17 cellular contexts compared by ENCODE assay signal in the genomic region with DNA sequence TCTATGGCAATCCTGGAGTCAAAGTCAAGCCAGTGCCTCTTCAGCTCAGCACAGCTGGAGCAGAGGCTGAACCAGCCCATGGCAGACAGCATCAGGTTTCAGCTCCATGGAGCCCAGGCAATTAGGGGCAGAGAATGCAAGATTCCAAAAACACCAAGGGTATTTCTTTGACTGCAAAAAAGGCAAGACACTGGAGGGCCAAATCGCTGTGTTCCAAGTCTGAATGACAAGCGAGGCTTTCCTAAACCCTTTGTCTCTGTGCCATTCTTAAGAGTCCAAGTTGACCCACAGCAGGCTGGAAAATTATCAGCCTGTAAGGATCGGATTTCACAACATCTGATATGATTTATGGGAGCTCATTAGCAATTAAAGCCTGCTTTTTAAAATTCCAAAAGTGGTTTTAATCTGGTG. TPM values are rescaled to one million over a fixed set of nuclear protein-coding genes. Genes with fewer than 3 reads are reported as not detected.
A peak's percentile ranks its signal among the peaks of the same experiment; 100 is the strongest.
DNase-seq lines count a peak whose midpoint lies in the region; TF ChIP-seq lines count a peak whose summit lies in the region.
"Had no signal": no experiment of that assay in that cellular context is flagged by ENCODE, and none has a peak within 500 bp of the region (broad histone marks: within the 10 kb centered on the region; RNA-seq: fewer than 3 reads in every experiment).

No MANE protein-coding gene starts in this region.

- no peak overlapping the region for H2BK120ac ChIP-seq in mesendoderm (ENCODE audit: low read depth, low read length)

- no peak overlapping the region for H3K23ac ChIP-seq in mesendoderm (ENCODE audit: low read length)

- no peak overlapping the region for H2BK5ac ChIP-seq in mesendoderm (ENCODE audit: low read length)

- H3K27me3 ChIP-seq in HUES48 (ENCODE audit: control insufficient read depth, insufficient read depth, low read length) (no peaks in the 10 kb centered on the region), mesendoderm (ENCODE audit: insufficient read depth, low read length, poor library complexity) (no peaks in the 10 kb centered on the region), suprapubic skin (peaks cover 4% of the 10 kb centered on the region)
- H3K27me3 ChIP-seq: BLaER1 treated with 17β-estradiol and CSF1 and Interleukin-3, amounts not matched to agents 10 nM and 100 nM; thyroid gland had no signal

- no peak overlapping the region for H4K5ac ChIP-seq in mesendoderm (ENCODE audit: low read length)

- no peak overlapping the region for H3K27ac Mint-ChIP-seq in HFFc6
- H3K27ac Mint-ChIP-seq: activated T-helper 17 cell treated with anti-CD3 and anti-CD28 coated beads, Interleukin-2, amount 50 U/mL, for 72 hours had no signal

- WGBS in mesendoderm (ENCODE audit: extremely low coverage, insufficient coverage, low lambda C conversion rate), result no CpG with 5 or more reads among the region's 3 CpGs
- 27% methylated on average over 3 of the region's 3 CpGs for WGBS in suprapubic skin

- H3K27ac ChIP-seq in HUES48 (ENCODE audit: low read depth, low read length) (peak overlapping the region; percentile 56), VCaP (peak overlapping the region; percentile 88), mesendoderm (ENCODE audit: low read depth, low read length) (no peak overlapping the region), suprapubic skin (no peak overlapping the region)
- H3K27ac ChIP-seq: BLaER1 treated with 17β-estradiol and CSF1 and Interleukin-3, amounts not matched to agents 10 nM and 100 nM; thyroid gland had no signal

- DNase-seq in ELF-1 (ENCODE audit: low read depth, low spot score), result peak; percentile 42
- peak; percentile 18 for DNase-seq in mesendoderm
- DNase-seq in suprapubic skin (ENCODE audit: low spot score in 2 of 2), result no peak
- no peak for DNase-seq in effector CD4-positive, alpha-beta T cell
- no peak for DNase-seq in HFFc6
- DNase-seq: activated CD4-positive, CD25-positive, alpha-beta regulatory T cell; caudate nucleus; DND-41; NCI-H1694 treated with DMSO at 0.1 percent for 48 hours; SHP77; thyroid gland had no signal

- no peak overlapping the region for H3K18ac ChIP-seq in mesendoderm (ENCODE audit: low read length)

- no peak overlapping the region for H3K4me3 ChIP-seq in HUES48 (ENCODE audit: low read depth, low read length)
- no peak overlapping the region for H3K4me3 ChIP-seq in mesendoderm (ENCODE audit: low read length)
- no peak overlapping the region for H3K4me3 ChIP-seq in suprapubic skin
- H3K4me3 ChIP-seq: BLaER1 treated with 17β-estradiol and CSF1 and Interleukin-3, amounts not matched to agents 10 nM and 100 nM; thyroid gland had no signal

- H3K4ac ChIP-seq in mesendoderm (ENCODE audit: low read depth, low read length), result no peak overlapping the region

- TF ChIP-seq POLR2A in suprapubic skin (IDR thresholded peaks at IDR 0.05), result no peak

- H3K4me1 ChIP-seq in HUES48 (ENCODE audit: control insufficient read depth, insufficient read depth, low read length) (peaks cover 25% of the 10 kb centered on the region), mesendoderm (ENCODE audit: control insufficient read depth, low read depth, low read length) (no peaks in the 10 kb centered on the region), suprapubic skin (no peaks in the 10 kb centered on the region)
- H3K4me1 ChIP-seq: thyroid gland had no signal

- H3K9me3 ChIP-seq in HUES48 (ENCODE audit: control insufficient read depth, insufficient read depth, low read length) (no peaks in the 10 kb centered on the region), suprapubic skin (no peaks in the 10 kb centered on the region)
- H3K9me3 ChIP-seq: BLaER1 treated with 17β-estradiol and CSF1 and Interleukin-3, amounts not matched to agents 10 nM and 100 nM; thyroid gland had no signal

- no peak overlapping the region for H4K8ac ChIP-seq in mesendoderm (ENCODE audit: low read depth, low read length)

- no peak overlapping the region for H3K56ac ChIP-seq in mesendoderm (ENCODE audit: low read length)

- H2AK5ac ChIP-seq in mesendoderm (ENCODE audit: low read length), result no peak overlapping the region

- H3K27me3 Mint-ChIP-seq in HFFc6 (ENCODE audit: insufficient read depth), result peaks cover 4% of the 10 kb centered on the region

- H3K9ac ChIP-seq in HUES48 (ENCODE audit: low read depth, low read length) (no peak overlapping the region), mesendoderm (ENCODE audit: low read length) (no peak overlapping the region)
- H3K9ac ChIP-seq: BLaER1 treated with 17β-estradiol and CSF1 and Interleukin-3, amounts not matched to agents 10 nM and 100 nM had no signal

- H3K9me3 Mint-ChIP-seq in HFFc6, result no peaks in the 10 kb centered on the region
- H3K9me3 Mint-ChIP-seq: activated T-helper 17 cell treated with anti-CD3 and anti-CD28 coated beads, Interleukin-2, amount 50 U/mL, for 72 hours had no signal

- TF ChIP-seq EP300 in suprapubic skin (IDR thresholded peaks at IDR 0.05), result no peak

- H3K4me3 Mint-ChIP-seq in HFFc6, result no peak overlapping the region
- H3K4me3 Mint-ChIP-seq: activated T-helper 17 cell treated with anti-CD3 and anti-CD28 coated beads, Interleukin-2, amount 50 U/mL, for 72 hours had no signal

- H2BK15ac ChIP-seq in mesendoderm (replicated peaks; ENCODE audit: low read depth), result no peak overlapping the region

- no peak overlapping the region for H3K4me2 ChIP-seq in mesendoderm (ENCODE audit: low read length)

- no peaks in the 10 kb centered on the region for H3K36me3 Mint-ChIP-seq in HFFc6 (ENCODE audit: low read depth)

- H3K36me3 ChIP-seq in HUES48 (ENCODE audit: control insufficient read depth, insufficient read depth, low read length) (no peaks in the 10 kb centered on the region), mesendoderm (ENCODE audit: control insufficient read depth, insufficient read depth, low read length) (no peaks in the 10 kb centered on the region), suprapubic skin (no peaks in the 10 kb centered on the region)
- H3K36me3 ChIP-seq: BLaER1 treated with 17β-estradiol and CSF1 and Interleukin-3, amounts not matched to agents 10 nM and 100 nM; thyroid gland had no signal

- TF ChIP-seq CTCF in VCaP (conservative IDR thresholded peaks at IDR 0.05) (no peak), suprapubic skin (IDR thresholded peaks at IDR 0.05) (no peak), HFFc6 (IDR thresholded peaks at IDR 0.05) (no peak)

- H3K79me1 ChIP-seq in mesendoderm (ENCODE audit: low read length), result no peaks in the 10 kb centered on the region

- H3K79me2 ChIP-seq in mesendoderm (ENCODE audit: control insufficient read depth, insufficient read depth, low read length), result no peaks in the 10 kb centered on the region

- H3K4me1 Mint-ChIP-seq in HFFc6 (ENCODE audit: low read depth), result peaks cover 13% of the 10 kb centered on the region
- H3K4me1 Mint-ChIP-seq: activated T-helper 17 cell treated with anti-CD3 and anti-CD28 coated beads, Interleukin-2, amount 50 U/mL, for 72 hours had no signal

RNA-seq across cellular contexts. Expression of gene TGM3, which starts 49.7 kb away (rescaled TPM):
- polyA plus RNA-seq in mesendoderm (2013, experiment 1 of 2), result 0.04 TPM
- polyA plus RNA-seq in mesendoderm (2013, experiment 2 of 2), result 0.06 TPM
- total RNA-seq in suprapubic skin, result 10 to 100 TPM; 24.9 to 56.5 (median 44.8) TPM
- total RNA-seq in HFFc6 (2021; fragmentation: NEBNext Ultra II Directional; extraction: Animal tissue kit (Norgen Biotek cat#: 25700)), result under 1 TPM in 2 of 6 experiments, not detected in 4; 0.09 to 0.15 TPM
- total RNA-seq: posterior vena cava; T-helper 1 cell treated with Interleukin-12 subunit alpha and Interleukin-12 subunit beta and Interleukin-4 antibody, amounts not matched to agents 30 ng/mL and 1 ng/mL, for 36 hours; thyroid gland had no signal

Comparison
In these comparisons a context has a peak if more than half of its experiments do, and no peak if none do; other contexts are left out.
1. DNase-seq: peak in ELF-1 (single experiment) and mesendoderm (single experiment); none in suprapubic skin (0 of 2), effector CD4-positive, alpha-beta T cell (single experiment) and HFFc6 (single experiment).
2. H3K27ac ChIP-seq: peak in HUES48 (single experiment) and VCaP (single experiment); none in mesendoderm (single experiment) and suprapubic skin (single experiment).
3. RNA of gene TGM3, which starts 49.7 kb away (total RNA-seq): 24.9 to 56.5 TPM in suprapubic skin; 0.09 to 0.15 TPM in HFFc6; every median in the first group is over 10 times any median in the second.